1 cellular context compared by ENCODE assay signal in the genomic region with DNA sequence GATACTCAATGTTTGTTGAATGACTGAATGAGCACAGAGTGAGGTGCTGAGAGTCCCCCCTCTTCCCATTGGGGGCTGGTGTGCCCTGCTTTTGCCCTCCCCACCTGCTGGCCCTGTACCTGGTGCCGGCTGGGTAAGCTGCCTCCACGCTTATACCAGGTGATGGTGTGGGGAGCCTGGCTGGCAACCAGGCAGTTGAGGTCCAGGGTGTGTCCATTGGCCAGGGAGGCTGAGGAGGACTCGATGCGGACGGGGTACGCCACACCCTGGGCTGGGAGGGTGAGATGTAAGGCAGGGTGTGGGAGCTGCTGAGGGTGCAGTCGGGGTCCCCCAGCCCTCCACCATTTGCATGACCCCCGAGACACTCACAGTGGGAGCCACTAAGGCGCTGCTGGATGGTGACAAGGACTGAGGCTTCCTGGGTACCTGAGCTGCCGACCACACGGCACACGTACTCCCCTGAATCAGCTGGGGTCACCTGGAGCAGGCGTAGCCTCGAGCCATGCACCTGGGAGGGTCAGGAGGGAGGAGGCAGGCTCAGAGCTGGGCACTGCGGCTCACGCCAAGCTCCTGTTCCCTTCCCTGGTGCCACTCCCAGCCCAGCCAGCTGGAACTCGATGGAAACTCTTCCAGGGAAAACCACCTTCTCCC.
TF ChIP-seq lines count a peak whose summit lies in the region.

No MANE protein-coding gene starts in this region.

TF ChIP-seq in HepG2, 621 proteins besides CTCF, POLR2A, EP300 and RAD21:
- 0 out of 2 replicates have a peak, but pooled peaks have one; percentile 44 for TF ChIP-seq ZNF3 (CRISPR knock-in tag; IDR thresholded peaks at IDR 0.05)
- TF ChIP-seq HNRNPL (IDR thresholded peaks at IDR 0.05; ENCODE audit: low read depth, low read length): no peak
TF ChIP-seq in HepG2: peak in this region for 1.
